8 cellular contexts compared by ENCODE assay signal in the genomic region with DNA sequence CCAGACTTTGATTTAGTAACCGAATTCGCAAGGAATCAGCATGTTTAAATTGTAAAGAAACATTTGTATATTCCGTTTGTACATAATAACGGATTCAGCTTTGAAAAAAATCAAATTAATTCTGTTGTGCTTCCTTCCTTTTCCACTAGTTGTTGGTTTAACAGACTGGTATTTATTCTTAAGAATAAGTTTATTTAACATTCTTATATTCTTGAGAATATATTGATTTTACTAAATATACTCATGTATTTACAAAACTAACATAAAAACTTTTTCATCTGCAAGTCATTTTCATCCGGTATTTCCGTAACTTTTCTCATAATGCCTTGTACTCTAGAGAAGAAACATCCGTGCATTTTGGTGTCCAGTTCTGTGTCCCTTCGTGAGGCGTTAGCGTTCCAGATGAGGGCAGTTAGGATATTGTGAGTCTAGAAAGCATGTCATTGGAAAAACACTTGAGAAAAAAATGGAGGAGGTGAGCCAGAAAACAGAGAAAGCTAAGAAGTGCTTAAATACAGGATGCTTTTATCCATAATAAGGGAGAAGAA.
DNase-seq lines count a peak whose midpoint lies in the region; ATAC-seq and TF ChIP-seq lines count a peak whose summit lies in the region.

No MANE protein-coding gene starts in this region.

- H3K4me1 ChIP-seq in effector memory CD4-positive, alpha-beta T cell (ENCODE audit: control insufficient read depth, insufficient read depth, low read length, poor library complexity, severe bottlenecking), result peaks cover 16% of the 10 kb centered on the region

- H3K36me3 Mint-ChIP-seq in nephron progenitor cell (ENCODE audit: low read depth), result peaks cover 26% of the 10 kb centered on the region

- no peak overlapping the region for H3K27ac Mint-ChIP-seq in nephron progenitor cell

- no peaks in the 10 kb centered on the region for H3K27me3 Mint-ChIP-seq in nephron progenitor cell (ENCODE audit: low read depth, poor library complexity)

- peaks cover 21% of the 10 kb centered on the region for H3K36me3 ChIP-seq in effector memory CD4-positive, alpha-beta T cell (ENCODE audit: control insufficient read depth, insufficient read depth, low read length)

- H3K9me3 ChIP-seq in effector memory CD4-positive, alpha-beta T cell (ENCODE audit: control insufficient read depth, low read length), result no peaks in the 10 kb centered on the region

- DNase-seq in EL (peak; percentile 37), NCI-H748 (lab: John Stamatoyannopoulos, UW; ENCODE audit: unreplicated experiment) (peak; percentile 31), nephron progenitor cell (no peak), NCI-H510A treated with DMSO at 0.1 percent for 48 hours (lab: John Stamatoyannopoulos, UW) (no peak)
- DNase-seq in effector memory CD4-positive, alpha-beta T cell, result no peak
- no peak for DNase-seq in stimulated activated naive CD4-positive, alpha-beta T cell treated with Interleukin-2 at 50 U/mL for 16 hours (lab: John Stamatoyannopoulos, UW)
- DNase-seq in stimulated activated CD4-positive, alpha-beta T cell treated with anti-CD3 and anti-CD28 coated beads, Interleukin-2, amount 100 ng/mL, for 48 hours, result no peak

- H3K4me3 Mint-ChIP-seq in nephron progenitor cell, result peak overlapping the region; percentile 82

- H3K4me3 ChIP-seq in effector memory CD4-positive, alpha-beta T cell (ENCODE audit: insufficient read depth, low read depth, low read length, poor library complexity, severe bottlenecking), result peak overlapping the region; percentile 65

- ATAC-seq in GM18502 (IDR thresholded peaks at IDR 0.05; ENCODE audit: poor library complexity, unreplicated experiment), result no peak

- no peaks in the 10 kb centered on the region for H3K27me3 ChIP-seq in effector memory CD4-positive, alpha-beta T cell (replicated peaks; ENCODE audit: control insufficient read depth, insufficient read depth, low read length, poor library complexity, severe bottlenecking)

- peaks cover 55% of the 10 kb centered on the region for H3K4me1 Mint-ChIP-seq in nephron progenitor cell

- peaks cover 9% of the 10 kb centered on the region for H3K9me3 Mint-ChIP-seq in nephron progenitor cell

- H3K27ac ChIP-seq in effector memory CD4-positive, alpha-beta T cell (ENCODE audit: insufficient read depth, low read length, poor library complexity, severe bottlenecking), result peak overlapping the region; percentile 70

- no peak for TF ChIP-seq CTCF in nephron progenitor cell (IDR thresholded peaks at IDR 0.05)

Comparison
In these comparisons a context has a peak if more than half of its experiments do, and no peak if none do; other contexts are left out.
1. DNase-seq: peak in EL (single experiment) and NCI-H748 (single experiment); none in effector memory CD4-positive, alpha-beta T cell (0 of 3), nephron progenitor cell (single experiment), stimulated activated naive CD4-positive, alpha-beta T cell treated with Interleukin-2 at 50 U/mL for 16 hours (single experiment), NCI-H510A treated with DMSO at 0.1 percent for 48 hours (single experiment) and stimulated activated CD4-positive, alpha-beta T cell treated with anti-CD3 and anti-CD28 coated beads, Interleukin-2, amount 100 ng/mL, for 48 hours (0 of 2).